1 cellular context compared by ENCODE assay signal in genomic region chr5:72599519-72600400, GRCh38.
TF ChIP-seq lines count a peak whose summit lies in the region.

No MANE protein-coding gene starts in this region.

TF ChIP-seq in HepG2, 621 proteins besides CTCF, POLR2A, EP300 and RAD21 (continued from another document):
- TF ChIP-seq, protein P1, sequence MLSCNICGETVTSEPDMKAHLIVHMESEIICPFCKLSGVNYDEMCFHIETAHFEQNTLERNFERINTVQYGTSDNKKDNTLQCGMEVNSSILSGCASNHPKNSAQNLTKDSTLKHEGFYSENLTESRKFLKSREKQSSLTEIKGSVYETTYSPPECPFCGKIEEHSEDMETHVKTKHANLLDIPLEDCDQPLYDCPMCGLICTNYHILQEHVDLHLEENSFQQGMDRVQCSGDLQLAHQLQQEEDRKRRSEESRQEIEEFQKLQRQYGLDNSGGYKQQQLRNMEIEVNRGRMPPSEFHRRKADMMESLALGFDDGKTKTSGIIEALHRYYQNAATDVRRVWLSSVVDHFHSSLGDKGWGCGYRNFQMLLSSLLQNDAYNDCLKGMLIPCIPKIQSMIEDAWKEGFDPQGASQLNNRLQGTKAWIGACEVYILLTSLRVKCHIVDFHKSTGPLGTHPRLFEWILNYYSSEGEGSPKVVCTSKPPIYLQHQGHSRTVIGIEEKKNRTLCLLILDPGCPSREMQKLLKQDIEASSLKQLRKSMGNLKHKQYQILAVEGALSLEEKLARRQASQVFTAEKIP (CRISPR knock-in tag; IDR thresholded peaks at IDR 0.05; ENCODE audit: borderline replicate concordance), result no peak
- no peak for TF ChIP-seq ZNF317 (CRISPR knock-in tag; IDR thresholded peaks at IDR 0.05)
- TF ChIP-seq, protein P2, sequence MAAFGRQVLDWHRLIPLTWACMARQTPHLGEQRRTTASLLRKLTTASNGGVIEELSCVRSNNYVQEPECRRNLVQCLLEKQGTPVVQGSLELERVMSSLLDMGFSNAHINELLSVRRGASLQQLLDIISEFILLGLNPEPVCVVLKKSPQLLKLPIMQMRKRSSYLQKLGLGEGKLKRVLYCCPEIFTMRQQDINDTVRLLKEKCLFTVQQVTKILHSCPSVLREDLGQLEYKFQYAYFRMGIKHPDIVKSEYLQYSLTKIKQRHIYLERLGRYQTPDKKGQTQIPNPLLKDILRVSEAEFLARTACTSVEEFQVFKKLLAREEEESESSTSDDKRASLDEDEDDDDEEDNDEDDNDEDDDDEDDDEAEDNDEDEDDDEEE (CRISPR knock-in tag; IDR thresholded peaks at IDR 0.05), result no peak
- TF ChIP-seq, protein P3, sequence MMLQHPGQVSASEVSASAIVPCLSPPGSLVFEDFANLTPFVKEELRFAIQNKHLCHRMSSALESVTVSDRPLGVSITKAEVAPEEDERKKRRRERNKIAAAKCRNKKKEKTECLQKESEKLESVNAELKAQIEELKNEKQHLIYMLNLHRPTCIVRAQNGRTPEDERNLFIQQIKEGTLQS (CRISPR knock-in tag; IDR thresholded peaks at IDR 0.05), result no peak
- no peak for TF ChIP-seq SATB2 (CRISPR knock-in tag; IDR thresholded peaks at IDR 0.05)
